Comparison of ENCODE assay signal across 9 cellular contexts in the genomic region with DNA sequence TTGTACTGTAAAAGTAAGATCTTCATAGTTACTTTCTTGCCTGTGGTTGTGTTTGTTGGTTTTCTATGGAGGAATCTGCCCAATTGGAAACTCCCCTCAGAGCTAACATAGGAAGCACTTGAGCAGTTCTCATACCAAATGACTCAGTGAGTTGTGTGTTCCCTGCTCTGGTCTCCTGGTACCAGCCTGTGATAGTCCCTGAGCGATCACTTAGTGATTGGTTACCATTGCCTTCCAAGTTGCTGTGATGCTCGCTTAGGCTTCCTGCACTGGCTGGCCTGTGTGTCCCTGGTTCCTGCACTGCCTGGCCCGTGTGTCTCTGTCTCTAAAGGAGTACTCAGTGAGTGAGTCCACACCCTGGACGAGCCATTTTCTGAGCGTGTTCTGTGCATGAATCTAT.
DNase-seq lines count a peak whose midpoint lies in the region; ATAC-seq, FAIRE-seq and TF ChIP-seq lines count a peak whose summit lies in the region.
"Had no signal": no experiment of that assay in that cellular context is flagged by ENCODE, and none has a peak within 500 bp of the region (broad histone marks: within the 10 kb centered on the region; RNA-seq: fewer than 3 reads in every experiment).

No MANE protein-coding gene starts in this region.

- no peaks in the 10 kb centered on the region for H4K20me1 ChIP-seq in endothelial cell of umbilical vein (replicated peaks; ENCODE audit: control insufficient read depth, extremely low read depth, insufficient read depth, low read length)

- H3K9me3 ChIP-seq in endothelial cell of umbilical vein (replicated peaks; ENCODE audit: control insufficient read depth, insufficient read depth, low read length) (no peaks in the 10 kb centered on the region), skeletal muscle satellite cell (replicated peaks; ENCODE audit: low read length) (no peaks in the 10 kb centered on the region)
- H3K9me3 ChIP-seq: gastrocnemius medialis had no signal

- H3K27ac ChIP-seq in endothelial cell of umbilical vein (ENCODE audit: insufficient read depth, low read depth, low read length) = no peak overlapping the region

- peak; percentile 24 for FAIRE-seq in endothelial cell of umbilical vein (lab: Jason Lieb, UNC)

- TF ChIP-seq POLR2A in endothelial cell of umbilical vein (IDR thresholded peaks at IDR 0.05; ENCODE audit: low read depth, low read length) = no peak

- BruUV-seq in endothelial cell of umbilical vein (replicated peaks; lab: Mats Ljungman, UMichigan) = no TSS peak

- no peak for TF ChIP-seq CTCF in endothelial cell of umbilical vein (IDR thresholded peaks at IDR 0.05; ENCODE audit: extremely low read depth in 1 of 2, insufficient read depth in 1 of 2, low read depth in 1 of 2, low read length in 2 of 2)

- H3K27me3 ChIP-seq in endothelial cell of umbilical vein (ENCODE audit: control insufficient read depth in 2 of 2, insufficient read depth in 2 of 2, low read length in 2 of 2) (no peaks in the 10 kb centered on the region), skeletal muscle satellite cell (ENCODE audit: control insufficient read depth, insufficient read depth, low read length) (no peaks in the 10 kb centered on the region)
- H3K27me3 ChIP-seq: gastrocnemius medialis had no signal

- no peaks in the 10 kb centered on the region for H3K9me1 ChIP-seq in endothelial cell of umbilical vein (replicated peaks; ENCODE audit: control insufficient read depth, extremely low read depth, insufficient read depth, low read length)

- no peak for ATAC-seq in GM18519 (IDR thresholded peaks at IDR 0.05; ENCODE audit: low FRiP score, unreplicated experiment)

- H3K4me3 ChIP-seq in endothelial cell of umbilical vein (replicated peaks in 1 of 3; ENCODE audit: insufficient read depth in 1 of 3, low read depth in 1 of 3, low read length in 3 of 3) (no peak overlapping the region), skeletal muscle satellite cell (ENCODE audit: low read length) (no peak overlapping the region)
- H3K4me3 ChIP-seq: gastrocnemius medialis had no signal

- POLR2A ChIA-PET in endothelial cell of umbilical vein (lab: Charles Lee) = interaction anchor here (1.3 kb wide), 1 partner anchor 132 kb away, joined by 7 read pairs; no protein-coding TSS in a partner anchor

- H3K4me2 ChIP-seq in endothelial cell of umbilical vein (ENCODE audit: insufficient read depth, low read length) (no peak overlapping the region), skeletal muscle satellite cell (ENCODE audit: low read length) (no peak overlapping the region)

- H3K9ac ChIP-seq in endothelial cell of umbilical vein (replicated peaks; ENCODE audit: extremely low read depth, insufficient read depth, low read length) (no peak overlapping the region), skeletal muscle satellite cell (ENCODE audit: low read depth, low read length) (peak overlapping the region; percentile 0)

- intact Hi-C loops in endothelial cell of umbilical vein (cut with micrococcal nuclease) = loop anchor here (2.0 to 5.0 kb wide), 2 partner anchors 60 to 488 kb away; no protein-coding TSS in a partner anchor

- DNase-seq in DMS53 (lab: John Stamatoyannopoulos, UW) (peak; percentile 54), DMS53 treated with DMSO at 0.1 percent for 48 hours (lab: John Stamatoyannopoulos, UW; ENCODE audit: unreplicated experiment) (no peak), NCI-H226 (peak; percentile 89), endothelial cell of umbilical vein (ENCODE audit: low read depth, low spot score) (peak; percentile 44), DMS114 treated with DMSO at 0.1 percent for 48 hours (lab: John Stamatoyannopoulos, UW; ENCODE audit: unreplicated experiment) (no peak), globus pallidus (ENCODE audit: low spot score) (no peak)

- H3K36me3 ChIP-seq in endothelial cell of umbilical vein (ENCODE audit: control insufficient read depth in 2 of 2, extremely low read depth in 1 of 2, insufficient read depth in 2 of 2, low read length in 2 of 2) (peaks cover 23 to 45% of the 10 kb centered on the region in 2 experiments), skeletal muscle satellite cell (ENCODE audit: insufficient read depth, low read length) (peaks cover 86% of the 10 kb centered on the region)

- peaks cover 72% of the 10 kb centered on the region for H3K79me2 ChIP-seq in endothelial cell of umbilical vein (ENCODE audit: control insufficient read depth, insufficient read depth, low read length)

- H3K4me1 ChIP-seq in endothelial cell of umbilical vein (ENCODE audit: control insufficient read depth, extremely low read depth, insufficient read depth, low read length) (peaks cover 35% of the 10 kb centered on the region), skeletal muscle satellite cell (ENCODE audit: control insufficient read depth, insufficient read depth, low read length) (peaks cover 56% of the 10 kb centered on the region)

- dilution Hi-C loops in endothelial cell of umbilical vein (cut with MboI; ENCODE audit: extremely low pct_ligation_motif_present, low sequenced_read_pairs) = no loop called here

- CTCF ChIA-PET in endothelial cell of umbilical vein (lab: Charles Lee) = interaction anchor here (0.6 to 10.3 kb wide), 36 partner anchors 9 to 489 kb away, joined by 3 to 90 read pairs (median 10); a partner anchor contains a TSS

- H2AFZ ChIP-seq in endothelial cell of umbilical vein (ENCODE audit: low read depth, low read length) = no peak overlapping the region

TF ChIP-seq in endothelial cell of umbilical vein, 7 proteins besides CTCF, POLR2A, EP300 and RAD21:
- TF ChIP-seq GATA2 (IDR thresholded peaks at IDR 0.05; ENCODE audit: insufficient read depth, insufficient read length, low read depth, low read length) = no peak
- TF ChIP-seq EZH2 (IDR thresholded peaks at IDR 0.05; ENCODE audit: borderline replicate concordance, low read depth, low read length, severe bottlenecking) = no peak
- no peak for TF ChIP-seq JUN (IDR thresholded peaks at IDR 0.05; ENCODE audit: borderline replicate concordance, insufficient read depth, insufficient read length, low read depth)
- TF ChIP-seq MYC (IDR thresholded peaks at IDR 0.05; ENCODE audit: low read depth, low read length) = no peak
- TF ChIP-seq, protein P1, sequence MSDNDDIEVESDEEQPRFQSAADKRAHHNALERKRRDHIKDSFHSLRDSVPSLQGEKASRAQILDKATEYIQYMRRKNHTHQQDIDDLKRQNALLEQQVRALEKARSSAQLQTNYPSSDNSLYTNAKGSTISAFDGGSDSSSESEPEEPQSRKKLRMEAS (IDR thresholded peaks at IDR 0.05; ENCODE audit: insufficient read depth, insufficient read length) = no peak
- TF ChIP-seq FOS (IDR thresholded peaks at IDR 0.05; ENCODE audit: borderline replicate concordance, insufficient read depth, low read length) = no peak
- no peak for TF ChIP-seq POLR2AphosphoS5 (IDR thresholded peaks at IDR 0.05; ENCODE audit: insufficient read depth, low read depth, low read length)

Comparison
In these comparisons a context has a peak if more than half of its experiments do, and no peak if none do; other contexts are left out.
1. DNase-seq: peak in DMS53 (single experiment), NCI-H226 (single experiment) and endothelial cell of umbilical vein (single experiment); none in DMS53 treated with DMSO at 0.1 percent for 48 hours (single experiment), DMS114 treated with DMSO at 0.1 percent for 48 hours (single experiment) and globus pallidus (single experiment).